ENCODE assay signal across 25 cellular contexts in the genomic region with DNA sequence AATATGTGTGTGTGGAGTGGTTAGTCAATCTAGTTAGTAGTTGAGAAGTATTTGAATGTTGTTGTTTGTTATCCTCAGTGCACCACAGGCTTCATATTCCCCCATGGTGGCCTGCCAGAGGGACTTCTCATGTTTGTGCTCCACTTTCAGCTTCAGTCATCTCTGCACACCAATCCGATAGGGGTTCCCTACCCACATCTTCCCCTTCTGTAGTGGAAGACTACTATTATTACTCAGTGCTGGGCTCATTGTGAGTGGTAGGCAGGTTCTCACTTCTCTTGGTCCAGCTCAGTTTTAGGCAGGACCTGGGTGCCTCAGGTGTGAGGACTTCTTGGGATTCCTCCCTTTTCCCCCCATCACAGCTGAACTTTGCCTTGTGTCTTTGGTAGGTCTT. TPM values are rescaled to one million over a fixed set of nuclear protein-coding genes. Genes with fewer than 3 reads are reported as not detected.
DNase-seq lines count a peak whose midpoint lies in the region; ATAC-seq and TF ChIP-seq lines count a peak whose summit lies in the region.
"Had no signal": no experiment of that assay in that cellular context is flagged by ENCODE, and none has a peak within 500 bp of the region (broad histone marks: within the 10 kb centered on the region; RNA-seq: fewer than 3 reads in every experiment).

No MANE protein-coding gene starts in this region.

- H3K27me3 ChIP-seq in vagina: no peaks in the 10 kb centered on the region

- H3K27ac ChIP-seq in vagina: no peak overlapping the region
- H3K27ac ChIP-seq: RWPE1 had no signal

- no peak overlapping the region for H3K4me3 Mint-ChIP-seq in activated T-helper 17 cell treated with anti-CD3 and anti-CD28 coated beads, Interleukin-2, amount 50 U/mL, for 72 hours
- no peak overlapping the region for H3K4me3 Mint-ChIP-seq in MCF 10A (ENCODE audit: unreplicated experiment)
- H3K4me3 Mint-ChIP-seq: B cell, CD14-positive monocyte, GM23338 had no signal

- intact Hi-C loops in vagina (cut with DNase I) (no loop called here), MCF 10A (cut with micrococcal nuclease) (no loop called here)

- H3K4me1 ChIP-seq in vagina: no peaks in the 10 kb centered on the region
- H3K4me1 ChIP-seq: HAP-1 had no signal

- TF ChIP-seq CTCF in vagina (IDR thresholded peaks at IDR 0.05): no peak
- no peak for TF ChIP-seq CTCF in MCF 10A (IDR thresholded peaks at IDR 0.05; ENCODE audit: unreplicated experiment)

- no peak overlapping the region for H3K4me3 ChIP-seq in vagina
- H3K4me3 ChIP-seq: GM23338, HAP-1 had no signal

- no peak overlapping the region for H3K27ac Mint-ChIP-seq in activated T-helper 17 cell treated with anti-CD3 and anti-CD28 coated beads, Interleukin-2, amount 50 U/mL, for 72 hours
- H3K27ac Mint-ChIP-seq in MCF 10A (ENCODE audit: low read depth, unreplicated experiment): no peak overlapping the region
- H3K27ac Mint-ChIP-seq: B cell, CD14-positive monocyte, GM23338 had no signal

- H3K9me3 Mint-ChIP-seq in activated T-helper 17 cell treated with anti-CD3 and anti-CD28 coated beads, Interleukin-2, amount 50 U/mL, for 72 hours: peaks cover 18% of the 10 kb centered on the region
- H3K9me3 Mint-ChIP-seq in MCF 10A (ENCODE audit: unreplicated experiment): peaks cover 38% of the 10 kb centered on the region

- H3K36me3 ChIP-seq in vagina: no peaks in the 10 kb centered on the region
- H3K36me3 ChIP-seq: HAP-1 had no signal

- BruUV-seq in MCF 10A (replicated peaks; lab: Mats Ljungman, UMichigan): no TSS peak

- POLR2A ChIA-PET in MCF 10A (lab: Yijun Ruan, JAX): no interaction called here

- ATAC-seq in GM18502 (IDR thresholded peaks at IDR 0.05; ENCODE audit: poor library complexity, unreplicated experiment) (peak; percentile 84), HG02588 (IDR thresholded peaks at IDR 0.05; ENCODE audit: unreplicated experiment) (peak; percentile 84), HG02870 (IDR thresholded peaks at IDR 0.05; ENCODE audit: unreplicated experiment) (peak; percentile 65)
- ATAC-seq in activated T-helper 17 cell treated with anti-CD3 and anti-CD28 coated beads, Interleukin-2, amount 50 U/mL, for 72 hours (replicated peaks): peak; percentile 43
- ATAC-seq: GM23338 had no signal

- DNase-seq in NCI-H1105 treated with DMSO at 0.1 percent for 48 hours (lab: John Stamatoyannopoulos, UW) (no peak), vagina (ENCODE audit: extremely low spot score in 2 of 2) (no peak), MCF 10A (ENCODE audit: unreplicated experiment) (no peak), SHP77 (lab: John Stamatoyannopoulos, UW) (no peak)
- DNase-seq: KBM-7; NCI-H1092; NCI-H1436 treated with DMSO at 0.1 percent for 48 hours; NCI-H1930; NCI-H510A treated with DMSO at 0.1 percent for 48 hours; NCI-H748 treated with DMSO at 0.1 percent for 48 hours; NK-92 treated with Interleukin-12 subunit alpha and Interleukin-12 subunit beta, amount 100 ng/mL, for 24 hours; SIG-M5; SK-N-SH had no signal

- peaks cover 28% of the 10 kb centered on the region for H3K27me3 Mint-ChIP-seq in activated T-helper 17 cell treated with anti-CD3 and anti-CD28 coated beads, Interleukin-2, amount 50 U/mL, for 72 hours
- peaks cover 18% of the 10 kb centered on the region for H3K27me3 Mint-ChIP-seq in MCF 10A (ENCODE audit: insufficient read depth, unreplicated experiment)
- H3K27me3 Mint-ChIP-seq: B cell had no signal

- no peaks in the 10 kb centered on the region for H3K36me3 Mint-ChIP-seq in activated T-helper 17 cell treated with anti-CD3 and anti-CD28 coated beads, Interleukin-2, amount 50 U/mL, for 72 hours (ENCODE audit: low read depth)
- no peaks in the 10 kb centered on the region for H3K36me3 Mint-ChIP-seq in MCF 10A (ENCODE audit: insufficient read depth, unreplicated experiment)
- H3K36me3 Mint-ChIP-seq: CD14-positive monocyte had no signal

- TF ChIP-seq POLR2A in vagina (IDR thresholded peaks at IDR 0.05): no peak

- CTCF ChIA-PET in MCF 10A (lab: Yijun Ruan, JAX): interaction anchor here (0.6 to 1.1 kb wide), 2 partner anchors 12 to 30 kb away, joined by 3 read pairs; no protein-coding TSS in a partner anchor

- H3K9me3 ChIP-seq in vagina: no peaks in the 10 kb centered on the region
- H3K9me3 ChIP-seq: HAP-1 had no signal

- no peaks in the 10 kb centered on the region for H3K4me1 Mint-ChIP-seq in activated T-helper 17 cell treated with anti-CD3 and anti-CD28 coated beads, Interleukin-2, amount 50 U/mL, for 72 hours
- no peaks in the 10 kb centered on the region for H3K4me1 Mint-ChIP-seq in MCF 10A (ENCODE audit: insufficient read depth, unreplicated experiment)
- H3K4me1 Mint-ChIP-seq: B cell, CD14-positive monocyte, GM23338 had no signal

RNA-seq across cellular contexts. Expression of a gene that starts 14.2 kb away (rescaled TPM):
- total RNA-seq in activated T-helper 17 cell treated with anti-CD3 and anti-CD28 coated beads, Interleukin-2, amount 50 U/mL, for 72 hours: not detected
- not detected for total RNA-seq in vagina
- total RNA-seq in MCF 10A (2022): not detected in 2 replicates
- total RNA-seq: A172, B cell, Daoy, GM23338, HT1080 had no signal

RNA-seq across cellular contexts. Expression of a gene that starts 51.9 kb away (rescaled TPM):
- under 1 TPM; 0.15 to 0.26 TPM for total RNA-seq in activated T-helper 17 cell treated with anti-CD3 and anti-CD28 coated beads, Interleukin-2, amount 50 U/mL, for 72 hours
- 1.5 TPM for total RNA-seq in vagina
- total RNA-seq in MCF 10A (2022): 4.0 and 5.3 TPM in 2 replicates
- total RNA-seq: B cell had no signal
